ENCODE assay signal across 8 cellular contexts in the genomic region with DNA sequence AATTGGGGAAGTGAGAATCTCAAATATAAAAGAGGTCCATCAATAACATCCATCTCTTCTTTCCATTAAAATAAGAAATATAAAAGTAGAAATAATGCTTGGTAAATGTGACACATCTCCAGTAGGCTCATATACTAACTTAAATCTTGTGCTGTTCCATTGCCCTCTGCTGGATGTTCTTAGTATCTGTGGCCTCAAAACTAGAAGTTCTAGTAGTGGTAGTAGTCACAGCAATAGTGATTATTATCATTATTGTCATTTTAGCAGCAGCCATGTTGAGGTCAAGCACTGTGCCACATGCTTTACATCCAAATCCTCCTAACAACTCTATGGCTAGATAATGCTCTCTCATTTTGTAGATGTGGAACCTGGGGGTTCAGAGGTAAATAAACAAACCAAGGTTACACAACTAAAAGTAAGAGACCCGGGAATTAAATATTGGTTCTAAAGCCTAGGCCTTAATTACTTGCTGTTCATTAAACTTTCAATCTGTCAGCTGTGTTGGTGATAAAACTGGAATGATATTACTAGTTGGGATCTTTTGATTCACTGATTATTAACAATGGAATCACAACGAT. TPM values are rescaled to one million over a fixed set of nuclear protein-coding genes. Genes with fewer than 3 reads are reported as not detected.
A peak's percentile ranks its signal among the peaks of the same experiment; 100 is the strongest.
DNase-seq lines count a peak whose midpoint lies in the region; ATAC-seq and TF ChIP-seq lines count a peak whose summit lies in the region.

No MANE protein-coding gene starts in this region.

- H3K9me2 ChIP-seq in OCI-LY1 (ENCODE audit: low read depth, low read length) = no peaks in the 10 kb centered on the region

- no peaks in the 10 kb centered on the region for H3K36me3 ChIP-seq in OCI-LY1 (ENCODE audit: insufficient read depth, low read length)

- TF ChIP-seq CTCF in OCI-LY1 (IDR thresholded peaks at IDR 0.05; ENCODE audit: low read length) (peak; percentile 82), brain (conservative IDR thresholded peaks at IDR 0.05) (peak; percentile 87 to 90)

- H3K4me1 ChIP-seq in OCI-LY1 (ENCODE audit: insufficient read depth, low read length, severe bottlenecking) = no peaks in the 10 kb centered on the region

- H3K4me1 Mint-ChIP-seq in brain = no peaks in the 10 kb centered on the region
- peaks cover 22% of the 10 kb centered on the region for H3K4me1 Mint-ChIP-seq in stimulated activated memory B cell treated with anti-CD40 and anti-IgM and Interleukin-4, amounts not matched to agents 10 μg/mL and 1 μg/mL and 100 μg/mL, for 72 hours

- H3K27ac Mint-ChIP-seq in brain = no peak overlapping the region
- peak overlapping the region; percentile 68 for H3K27ac Mint-ChIP-seq in stimulated activated memory B cell treated with anti-CD40 and anti-IgM and Interleukin-4, amounts not matched to agents 10 μg/mL and 1 μg/mL and 100 μg/mL, for 72 hours

- no peaks in the 10 kb centered on the region for H4K20me1 ChIP-seq in OCI-LY1 (ENCODE audit: insufficient read depth, low read length)

- H3K9me3 Mint-ChIP-seq in brain = no peaks in the 10 kb centered on the region
- H3K9me3 Mint-ChIP-seq in stimulated activated memory B cell treated with anti-CD40 and anti-IgM and Interleukin-4, amounts not matched to agents 10 μg/mL and 1 μg/mL and 100 μg/mL, for 72 hours = peaks cover 3% of the 10 kb centered on the region

- no peak overlapping the region for H3K4me3 ChIP-seq in OCI-LY1 (ENCODE audit: low read depth, low read length, poor library complexity, severe bottlenecking)

- no peak overlapping the region for H2AFZ ChIP-seq in OCI-LY1 (ENCODE audit: low read length)

- H3K9me3 ChIP-seq in OCI-LY1 (ENCODE audit: low read length) = no peaks in the 10 kb centered on the region

- peak; percentile 47 for ATAC-seq in GM21619 (IDR thresholded peaks at IDR 0.05; ENCODE audit: unreplicated experiment)
- peak; percentile 77 for ATAC-seq in stimulated activated memory B cell treated with anti-CD40 and anti-IgM and Interleukin-4, amounts not matched to agents 10 μg/mL and 1 μg/mL and 100 μg/mL, for 72 hours
- ATAC-seq in HG03108 (IDR thresholded peaks at IDR 0.05; ENCODE audit: unreplicated experiment) = no peak

- H3K9ac ChIP-seq in OCI-LY1 (ENCODE audit: low read length) = no peak overlapping the region

- no peaks in the 10 kb centered on the region for H3K27me3 Mint-ChIP-seq in brain
- H3K27me3 Mint-ChIP-seq in stimulated activated memory B cell treated with anti-CD40 and anti-IgM and Interleukin-4, amounts not matched to agents 10 μg/mL and 1 μg/mL and 100 μg/mL, for 72 hours = no peaks in the 10 kb centered on the region

- H3K4me2 ChIP-seq in OCI-LY1 (ENCODE audit: low read length) = no peak overlapping the region

- DNase-seq in EL (peak; percentile 61), KBM-7 (peak; percentile 66), iPS-NIHi7 (ENCODE audit: extremely low spot score) (peak; percentile 63)

- no peaks in the 10 kb centered on the region for H3K79me2 ChIP-seq in OCI-LY1 (ENCODE audit: insufficient read depth, low read length)

- in situ Hi-C loops in KBM-7 (cut with MboI; ENCODE audit: low pct_unique_long_range_greater_than_20kb, low sequenced_read_pairs) = loop anchor here (25.0 kb wide), 2 partner anchors 182 to 382 kb away; partner anchors contain the start of genes CD200 and GCSAM

- H3K27me3 ChIP-seq in OCI-LY1 (ENCODE audit: insufficient read depth, low read length) = no peaks in the 10 kb centered on the region

- H3K27ac ChIP-seq in OCI-LY1 (ENCODE audit: low read depth, low read length, poor library complexity, severe bottlenecking) = no peak overlapping the region

- H3K36me3 Mint-ChIP-seq in brain = peaks cover 11% of the 10 kb centered on the region
- H3K36me3 Mint-ChIP-seq in stimulated activated memory B cell treated with anti-CD40 and anti-IgM and Interleukin-4, amounts not matched to agents 10 μg/mL and 1 μg/mL and 100 μg/mL, for 72 hours = peaks cover 13% of the 10 kb centered on the region

- H3K4me3 Mint-ChIP-seq in brain = no peak overlapping the region
- H3K4me3 Mint-ChIP-seq in stimulated activated memory B cell treated with anti-CD40 and anti-IgM and Interleukin-4, amounts not matched to agents 10 μg/mL and 1 μg/mL and 100 μg/mL, for 72 hours = no peak overlapping the region

- no peaks in the 10 kb centered on the region for H3F3A ChIP-seq in OCI-LY1 (ENCODE audit: insufficient read depth, low read length)

RNA-seq across cellular contexts. Expression of gene BTLA, which starts 20.2 kb away (rescaled TPM):
- polyA plus RNA-seq in brain (ENCODE audit: insufficient read depth, low read depth, low replicate concordance) = not detected

RNA-seq across cellular contexts. Expression of gene ATG3, which starts 42.2 kb away (rescaled TPM):
- 42.8 TPM for polyA plus RNA-seq in brain (ENCODE audit: insufficient read depth, low read depth, low replicate concordance)

RNA-seq across cellular contexts. Expression of gene SLC35A5, which starts 42.3 kb away (rescaled TPM):
- polyA plus RNA-seq in brain (ENCODE audit: insufficient read depth, low read depth, low replicate concordance) = 43.1 TPM
